Comparison of ENCODE assay signal across 27 cellular contexts in genomic region chr20:25480156-25480555, GRCh38.
"Had no signal": no experiment of that assay in that cellular context is flagged by ENCODE, and none has a peak within 500 bp of the region (broad histone marks: within the 10 kb centered on the region; RNA-seq: fewer than 3 reads in every experiment).

No MANE protein-coding gene starts in this region.

- H3K9me3 ChIP-seq: esophagus squamous epithelium, gastrocnemius medialis, heart right ventricle, left lung, lower lobe of right lung, mucosa of descending colon had no signal

- DNase-seq: cortex of kidney; effector CD8-positive, alpha-beta T cell; effector memory CD8-positive, alpha-beta T cell; endodermal cell; erythroblast; esophagus squamous epithelium; foreskin fibroblast; foreskin melanocyte; gastrocnemius medialis; glutamatergic neuron; head of caudate nucleus; heart right ventricle; hippocampal formation; left cardiac atrium; left ventricle myocardium superior; lower lobe of right lung; mesenchymal stem cell; mucosa of descending colon; naive B cell had no signal

- H3K27me3 ChIP-seq: esophagus squamous epithelium, gastrocnemius medialis, heart right ventricle, left lung had no signal

- H3K9me3 Mint-ChIP-seq: dendritic cell treated with granulocyte-macrophage colony-stimulating factor and Interleukin-4, amounts not matched to agents 40 ng/mL and 50 ng/mL, for 4 days; effector memory CD8-positive, alpha-beta T cell; endodermal cell; mesothelial cell of epicardium; naive B cell had no signal

- H3K4me1 ChIP-seq: gastrocnemius medialis, left lung, lower lobe of right lung had no signal

- H3K27ac ChIP-seq: epithelial cell of prostate, gastrocnemius medialis, heart right ventricle, left lung, lower lobe of right lung had no signal

- H3K4me3 ChIP-seq: esophagus squamous epithelium, gastrocnemius medialis, heart right ventricle, left lung, lower lobe of right lung, mucosa of descending colon had no signal

- H3K4me3 Mint-ChIP-seq: dendritic cell treated with granulocyte-macrophage colony-stimulating factor and Interleukin-4, amounts not matched to agents 40 ng/mL and 50 ng/mL, for 4 days; effector memory CD8-positive, alpha-beta T cell; endodermal cell; mesothelial cell of epicardium; naive B cell had no signal

- H3K4me1 Mint-ChIP-seq: endodermal cell, mesothelial cell of epicardium had no signal

- H3K27ac Mint-ChIP-seq: dendritic cell treated with granulocyte-macrophage colony-stimulating factor and Interleukin-4, amounts not matched to agents 40 ng/mL and 50 ng/mL, for 4 days; effector memory CD8-positive, alpha-beta T cell; endodermal cell; mesothelial cell of epicardium; naive B cell had no signal

- ATAC-seq: effector memory CD8-positive, alpha-beta T cell; esophagus mucosa; gastrocnemius medialis; heart right ventricle; left lung; left ventricle myocardium superior; lower lobe of right lung; mucosa of descending colon had no signal

- FAIRE-seq: endometrium, islet of Langerhans, keratinocyte had no signal

- H3K36me3 Mint-ChIP-seq: naive B cell had no signal

- H3K36me3 ChIP-seq: gastrocnemius medialis had no signal
